Comparison of ENCODE assay signal across 1 cellular context in the genomic region with DNA sequence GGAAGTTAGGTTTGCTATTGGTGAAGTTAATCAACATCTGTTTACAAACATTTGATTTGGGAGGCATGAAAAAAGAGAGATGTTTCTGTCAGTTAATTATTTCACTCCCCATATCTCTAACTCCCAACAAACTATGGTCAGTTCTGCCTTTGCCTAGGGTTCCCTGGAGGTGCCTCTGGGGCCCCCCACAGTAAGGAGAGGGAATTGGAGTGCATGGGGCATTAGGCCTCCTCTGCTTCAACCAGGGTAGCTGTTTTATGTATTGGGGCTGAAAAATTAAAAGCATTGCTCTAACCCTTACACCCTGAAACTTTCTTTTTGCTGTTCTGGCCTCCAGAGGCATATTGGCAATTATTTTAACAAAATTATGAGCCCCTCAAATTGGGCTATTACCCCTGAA.
TF ChIP-seq lines count a peak whose summit lies in the region.

No MANE protein-coding gene starts in this region.

TF ChIP-seq in IMR-90, 13 proteins besides CTCF, POLR2A, EP300 and RAD21:
- no peak for TF ChIP-seq CEBPB (IDR thresholded peaks at IDR 0.05; ENCODE audit: low read depth, low read length)
- no peak for TF ChIP-seq NFE2L2 (IDR thresholded peaks at IDR 0.05; ENCODE audit: low read depth, low read length)
- no peak for TF ChIP-seq CHD1 (IDR thresholded peaks at IDR 0.05; ENCODE audit: low read depth, low read length)
- TF ChIP-seq RFX5 (IDR thresholded peaks at IDR 0.05; ENCODE audit: low read depth, low read length): no peak
- TF ChIP-seq MAZ (IDR thresholded peaks at IDR 0.05; ENCODE audit: borderline replicate concordance, low read depth, low read length): no peak
- TF ChIP-seq SMC3 (IDR thresholded peaks at IDR 0.05; ENCODE audit: low read depth, low read length): no peak; the same call in 1 of the 2 replicates
- TF ChIP-seq RCOR1 (IDR thresholded peaks at IDR 0.05; ENCODE audit: insufficient replicate concordance, low read length): no peak
- no peak for TF ChIP-seq BHLHE40 (IDR thresholded peaks at IDR 0.05; ENCODE audit: low read depth, low read length)
- TF ChIP-seq, protein P1, sequence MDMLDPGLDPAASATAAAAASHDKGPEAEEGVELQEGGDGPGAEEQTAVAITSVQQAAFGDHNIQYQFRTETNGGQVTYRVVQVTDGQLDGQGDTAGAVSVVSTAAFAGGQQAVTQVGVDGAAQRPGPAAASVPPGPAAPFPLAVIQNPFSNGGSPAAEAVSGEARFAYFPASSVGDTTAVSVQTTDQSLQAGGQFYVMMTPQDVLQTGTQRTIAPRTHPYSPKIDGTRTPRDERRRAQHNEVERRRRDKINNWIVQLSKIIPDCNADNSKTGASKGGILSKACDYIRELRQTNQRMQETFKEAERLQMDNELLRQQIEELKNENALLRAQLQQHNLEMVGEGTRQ (IDR thresholded peaks at IDR 0.05; ENCODE audit: low read depth, low read length): no peak
- no peak for TF ChIP-seq MAFK (IDR thresholded peaks at IDR 0.05; ENCODE audit: low read depth, low read length)
- no peak for TF ChIP-seq FOS (IDR thresholded peaks at IDR 0.05; ENCODE audit: low read depth, low read length)
- no peak for TF ChIP-seq MXI1 (IDR thresholded peaks at IDR 0.05; ENCODE audit: borderline replicate concordance, low read depth, low read length)
- TF ChIP-seq, protein P2, sequence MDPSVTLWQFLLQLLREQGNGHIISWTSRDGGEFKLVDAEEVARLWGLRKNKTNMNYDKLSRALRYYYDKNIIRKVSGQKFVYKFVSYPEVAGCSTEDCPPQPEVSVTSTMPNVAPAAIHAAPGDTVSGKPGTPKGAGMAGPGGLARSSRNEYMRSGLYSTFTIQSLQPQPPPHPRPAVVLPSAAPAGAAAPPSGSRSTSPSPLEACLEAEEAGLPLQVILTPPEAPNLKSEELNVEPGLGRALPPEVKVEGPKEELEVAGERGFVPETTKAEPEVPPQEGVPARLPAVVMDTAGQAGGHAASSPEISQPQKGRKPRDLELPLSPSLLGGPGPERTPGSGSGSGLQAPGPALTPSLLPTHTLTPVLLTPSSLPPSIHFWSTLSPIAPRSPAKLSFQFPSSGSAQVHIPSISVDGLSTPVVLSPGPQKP (IDR thresholded peaks at IDR 0.05; ENCODE audit: borderline replicate concordance, low read depth, low read length): no peak
TF ChIP-seq in IMR-90: peak in this region for 0.
